2 cellular contexts compared by ENCODE assay signal in the genomic region with DNA sequence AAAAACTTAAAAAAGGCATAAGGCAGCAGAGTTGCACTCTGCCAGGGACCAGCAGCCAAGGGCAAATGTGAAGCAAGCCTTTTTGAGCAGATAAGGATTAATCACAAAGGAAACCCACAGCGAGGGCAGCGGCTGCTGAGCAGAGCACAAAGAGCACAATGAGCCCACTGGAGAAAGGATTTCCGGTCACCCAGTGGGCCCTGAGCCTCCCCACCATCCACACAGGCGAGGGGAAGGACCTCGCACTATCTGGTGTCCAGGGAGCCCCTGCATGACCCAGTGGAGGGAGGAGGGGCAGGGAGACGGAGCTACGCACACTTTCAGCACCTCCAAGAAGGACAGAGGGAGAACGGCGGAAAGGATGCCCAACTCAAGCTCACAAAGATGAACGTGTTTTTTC.
TF ChIP-seq lines count a peak whose summit lies in the region.

No MANE protein-coding gene starts in this region.

TF ChIP-seq in IMR-90, 13 proteins besides CTCF, POLR2A, EP300 and RAD21:
- no peak for TF ChIP-seq BHLHE40 (IDR thresholded peaks at IDR 0.05; ENCODE audit: low read depth, low read length)
- TF ChIP-seq MXI1 (IDR thresholded peaks at IDR 0.05; ENCODE audit: borderline replicate concordance, low read depth, low read length), result no peak

TF ChIP-seq in GM12878, 131 proteins besides CTCF, POLR2A, EP300 and RAD21:
- TF ChIP-seq YBX1 (IDR thresholded peaks at IDR 0.05) (no peak), FOXK2 (IDR thresholded peaks at IDR 0.05) (no peak), TARDBP (IDR thresholded peaks at IDR 0.05; ENCODE audit: borderline replicate concordance) (no peak), PAX8 (IDR thresholded peaks at IDR 0.05) (no peak)
- TF ChIP-seq, protein P1, sequence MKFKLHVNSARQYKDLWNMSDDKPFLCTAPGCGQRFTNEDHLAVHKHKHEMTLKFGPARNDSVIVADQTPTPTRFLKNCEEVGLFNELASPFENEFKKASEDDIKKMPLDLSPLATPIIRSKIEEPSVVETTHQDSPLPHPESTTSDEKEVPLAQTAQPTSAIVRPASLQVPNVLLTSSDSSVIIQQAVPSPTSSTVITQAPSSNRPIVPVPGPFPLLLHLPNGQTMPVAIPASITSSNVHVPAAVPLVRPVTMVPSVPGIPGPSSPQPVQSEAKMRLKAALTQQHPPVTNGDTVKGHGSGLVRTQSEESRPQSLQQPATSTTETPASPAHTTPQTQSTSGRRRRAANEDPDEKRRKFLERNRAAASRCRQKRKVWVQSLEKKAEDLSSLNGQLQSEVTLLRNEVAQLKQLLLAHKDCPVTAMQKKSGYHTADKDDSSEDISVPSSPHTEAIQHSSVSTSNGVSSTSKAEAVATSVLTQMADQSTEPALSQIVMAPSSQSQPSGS (IDR thresholded peaks at IDR 0.05; ENCODE audit: low read length), result no peak
- TF ChIP-seq, protein P2, sequence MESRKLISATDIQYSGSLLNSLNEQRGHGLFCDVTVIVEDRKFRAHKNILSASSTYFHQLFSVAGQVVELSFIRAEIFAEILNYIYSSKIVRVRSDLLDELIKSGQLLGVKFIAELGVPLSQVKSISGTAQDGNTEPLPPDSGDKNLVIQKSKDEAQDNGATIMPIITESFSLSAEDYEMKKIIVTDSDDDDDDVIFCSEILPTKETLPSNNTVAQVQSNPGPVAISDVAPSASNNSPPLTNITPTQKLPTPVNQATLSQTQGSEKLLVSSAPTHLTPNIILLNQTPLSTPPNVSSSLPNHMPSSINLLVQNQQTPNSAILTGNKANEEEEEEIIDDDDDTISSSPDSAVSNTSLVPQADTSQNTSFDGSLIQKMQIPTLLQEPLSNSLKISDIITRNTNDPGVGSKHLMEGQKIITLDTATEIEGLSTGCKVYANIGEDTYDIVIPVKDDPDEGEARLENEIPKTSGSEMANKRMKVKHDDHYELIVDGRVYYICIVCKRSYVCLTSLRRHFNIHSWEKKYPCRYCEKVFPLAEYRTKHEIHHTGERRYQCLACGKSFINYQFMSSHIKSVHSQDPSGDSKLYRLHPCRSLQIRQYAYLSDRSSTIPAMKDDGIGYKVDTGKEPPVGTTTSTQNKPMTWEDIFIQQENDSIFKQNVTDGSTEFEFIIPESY (IDR thresholded peaks at IDR 0.05), result no peak
- TF ChIP-seq, protein P3, sequence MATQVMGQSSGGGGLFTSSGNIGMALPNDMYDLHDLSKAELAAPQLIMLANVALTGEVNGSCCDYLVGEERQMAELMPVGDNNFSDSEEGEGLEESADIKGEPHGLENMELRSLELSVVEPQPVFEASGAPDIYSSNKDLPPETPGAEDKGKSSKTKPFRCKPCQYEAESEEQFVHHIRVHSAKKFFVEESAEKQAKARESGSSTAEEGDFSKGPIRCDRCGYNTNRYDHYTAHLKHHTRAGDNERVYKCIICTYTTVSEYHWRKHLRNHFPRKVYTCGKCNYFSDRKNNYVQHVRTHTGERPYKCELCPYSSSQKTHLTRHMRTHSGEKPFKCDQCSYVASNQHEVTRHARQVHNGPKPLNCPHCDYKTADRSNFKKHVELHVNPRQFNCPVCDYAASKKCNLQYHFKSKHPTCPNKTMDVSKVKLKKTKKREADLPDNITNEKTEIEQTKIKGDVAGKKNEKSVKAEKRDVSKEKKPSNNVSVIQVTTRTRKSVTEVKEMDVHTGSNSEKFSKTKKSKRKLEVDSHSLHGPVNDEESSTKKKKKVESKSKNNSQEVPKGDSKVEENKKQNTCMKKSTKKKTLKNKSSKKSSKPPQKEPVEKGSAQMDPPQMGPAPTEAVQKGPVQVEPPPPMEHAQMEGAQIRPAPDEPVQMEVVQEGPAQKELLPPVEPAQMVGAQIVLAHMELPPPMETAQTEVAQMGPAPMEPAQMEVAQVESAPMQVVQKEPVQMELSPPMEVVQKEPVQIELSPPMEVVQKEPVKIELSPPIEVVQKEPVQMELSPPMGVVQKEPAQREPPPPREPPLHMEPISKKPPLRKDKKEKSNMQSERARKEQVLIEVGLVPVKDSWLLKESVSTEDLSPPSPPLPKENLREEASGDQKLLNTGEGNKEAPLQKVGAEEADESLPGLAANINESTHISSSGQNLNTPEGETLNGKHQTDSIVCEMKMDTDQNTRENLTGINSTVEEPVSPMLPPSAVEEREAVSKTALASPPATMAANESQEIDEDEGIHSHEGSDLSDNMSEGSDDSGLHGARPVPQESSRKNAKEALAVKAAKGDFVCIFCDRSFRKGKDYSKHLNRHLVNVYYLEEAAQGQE (IDR thresholded peaks at IDR 0.05; ENCODE audit: low read depth, low read length), result 0 out of 2 replicates have a peak, but pooled peaks have one; percentile 44
TF ChIP-seq in GM12878: peak in this region for 1.
